18 cellular contexts compared by ENCODE assay signal in genomic region chr5:95928724-95929253, GRCh38. TPM values are rescaled to one million over a fixed set of nuclear protein-coding genes. Genes with fewer than 3 reads are reported as not detected.
DNase-seq lines count a peak whose midpoint lies in the region; ATAC-seq, FAIRE-seq and TF ChIP-seq lines count a peak whose summit lies in the region.
"Had no signal": no experiment of that assay in that cellular context is flagged by ENCODE, and none has a peak within 500 bp of the region (broad histone marks: within the 10 kb centered on the region; RNA-seq: fewer than 3 reads in every experiment).

No MANE protein-coding gene starts in this region.

- intact Hi-C loops in activated T-helper 1 cell treated with anti-CD3 and anti-CD28 coated beads, Interleukin-12 subunit alpha, Interleukin-12 subunit beta, Interleukin-2, Interleukin-4 antibody, amounts not matched to agents 30 ng/mL and 10 ng/mL and 1 ng/mL, durations not matched to agents 14 hours and 24 hours and 36 hours (cut with micrococcal nuclease) = loop anchor here (1.0 kb wide), 4 partner anchors 33 to 292 kb away; partner anchors contain the start of gene ELL2
- intact Hi-C loops in transverse colon (cut with DNase I; ENCODE audit: low total_unique reads) = no loop called here
- intact Hi-C loops in esophagus muscularis mucosa (cut with DNase I) = no loop called here

- TF ChIP-seq EP300 in transverse colon (IDR thresholded peaks at IDR 0.05; ENCODE audit: low read depth) (no peak), esophagus muscularis mucosa (IDR thresholded peaks at IDR 0.05) (no peak)

- H3K9me3 Mint-ChIP-seq in T-helper 2 cell treated with Interferon-gamma antibody and Interleukin-4, amounts not matched to agents 5 μg/mL and 100 μg/mL, for 36 hours = no peaks in the 10 kb centered on the region
- H3K9me3 Mint-ChIP-seq in activated T-helper 1 cell treated with anti-CD3 and anti-CD28 coated beads, Interleukin-12 subunit alpha, Interleukin-12 subunit beta, Interleukin-2, Interleukin-4 antibody, amounts not matched to agents 30 ng/mL and 10 ng/mL and 1 ng/mL, durations not matched to agents 14 hours and 24 hours and 36 hours = no peaks in the 10 kb centered on the region
- H3K9me3 Mint-ChIP-seq in memory B cell = no peaks in the 10 kb centered on the region
- H3K9me3 Mint-ChIP-seq: CD4-positive, alpha-beta memory T cell had no signal

- in situ Hi-C loops in transverse colon (cut with MboI; ENCODE audit: low pct_ligation_motif_present in 1 of 4, low pct_unique_long_range_greater_than_20kb in 1 of 4, low sequenced_read_pairs in 3 of 4) = no loop called here

- H3K9me3 ChIP-seq in transverse colon (no peaks in the 10 kb centered on the region), esophagus muscularis mucosa (no peaks in the 10 kb centered on the region)
- H3K9me3 ChIP-seq: neutrophil, tibial nerve had no signal

- H3K4me1 Mint-ChIP-seq in T-helper 2 cell treated with Interferon-gamma antibody and Interleukin-4, amounts not matched to agents 5 μg/mL and 100 μg/mL, for 36 hours (ENCODE audit: low read depth) = peaks cover 42% of the 10 kb centered on the region
- H3K4me1 Mint-ChIP-seq in activated T-helper 1 cell treated with anti-CD3 and anti-CD28 coated beads, Interleukin-12 subunit alpha, Interleukin-12 subunit beta, Interleukin-2, Interleukin-4 antibody, amounts not matched to agents 30 ng/mL and 10 ng/mL and 1 ng/mL, durations not matched to agents 14 hours and 24 hours and 36 hours (ENCODE audit: low read depth) = peaks cover 75% of the 10 kb centered on the region
- peaks cover 29% of the 10 kb centered on the region for H3K4me1 Mint-ChIP-seq in memory B cell

- peaks cover 0 to 14% (median 10%) of the 10 kb centered on the region in 4 donors for H3K4me1 ChIP-seq in transverse colon
- H3K4me1 ChIP-seq in esophagus muscularis mucosa = peaks cover 12 to 54% (median 31%) of the 10 kb centered on the region in 4 donors

- H3K4me3 ChIP-seq in transverse colon (no peak overlapping the region), esophagus muscularis mucosa (no peak overlapping the region)
- H3K4me3 ChIP-seq: tibial nerve had no signal

- H3K36me3 ChIP-seq in transverse colon (no peaks in the 10 kb centered on the region), esophagus muscularis mucosa (no peaks in the 10 kb centered on the region)
- H3K36me3 ChIP-seq: neutrophil, tibial nerve had no signal

- no peaks in the 10 kb centered on the region for H3K27me3 Mint-ChIP-seq in T-helper 2 cell treated with Interferon-gamma antibody and Interleukin-4, amounts not matched to agents 5 μg/mL and 100 μg/mL, for 36 hours (ENCODE audit: low read depth)
- no peaks in the 10 kb centered on the region for H3K27me3 Mint-ChIP-seq in activated T-helper 1 cell treated with anti-CD3 and anti-CD28 coated beads, Interleukin-12 subunit alpha, Interleukin-12 subunit beta, Interleukin-2, Interleukin-4 antibody, amounts not matched to agents 30 ng/mL and 10 ng/mL and 1 ng/mL, durations not matched to agents 14 hours and 24 hours and 36 hours (ENCODE audit: insufficient read depth)
- no peaks in the 10 kb centered on the region for H3K27me3 Mint-ChIP-seq in memory B cell
- H3K27me3 Mint-ChIP-seq: CD4-positive, alpha-beta memory T cell had no signal

- H3K27me3 ChIP-seq in transverse colon (no peaks in the 10 kb centered on the region), esophagus muscularis mucosa (no peaks in the 10 kb centered on the region)
- H3K27me3 ChIP-seq: neutrophil, tibial nerve had no signal

- peaks cover 14% of the 10 kb centered on the region for H3K36me3 Mint-ChIP-seq in T-helper 2 cell treated with Interferon-gamma antibody and Interleukin-4, amounts not matched to agents 5 μg/mL and 100 μg/mL, for 36 hours (ENCODE audit: low read depth)
- peaks cover 25% of the 10 kb centered on the region for H3K36me3 Mint-ChIP-seq in activated T-helper 1 cell treated with anti-CD3 and anti-CD28 coated beads, Interleukin-12 subunit alpha, Interleukin-12 subunit beta, Interleukin-2, Interleukin-4 antibody, amounts not matched to agents 30 ng/mL and 10 ng/mL and 1 ng/mL, durations not matched to agents 14 hours and 24 hours and 36 hours (ENCODE audit: low read depth)
- peaks cover 2% of the 10 kb centered on the region for H3K36me3 Mint-ChIP-seq in memory B cell

- peak; percentile 20 for FAIRE-seq in H54 (lab: Jason Lieb, UNC)
- FAIRE-seq: islet of Langerhans had no signal

- DNase-seq in T-helper 2 cell treated with Interferon-gamma antibody and Interleukin-4, amounts not matched to agents 5 μg/mL and 100 μg/mL, for 36 hours (ENCODE audit: low spot score) = no peak
- no peak for DNase-seq in T-helper 2 cell
- no peak for DNase-seq in H54 (ENCODE audit: insufficient read length, low spot score)
- no peak for DNase-seq in activated T-helper 1 cell treated with anti-CD3 and anti-CD28 coated beads, Interleukin-12 subunit alpha, Interleukin-12 subunit beta, Interleukin-2, Interleukin-4 antibody, amounts not matched to agents 30 ng/mL and 10 ng/mL and 1 ng/mL, durations not matched to agents 14 hours and 24 hours and 36 hours (ENCODE audit: low spot score)
- no peak for DNase-seq in memory B cell (ENCODE audit: low spot score in 2 of 2)
- no peak for DNase-seq in transverse colon
- DNase-seq in 8988T = no peak
- no peak for DNase-seq in esophagus muscularis mucosa (ENCODE audit: extremely low spot score)
- DNase-seq: activated CD8-positive, alpha-beta memory T cell treated with anti-CD3 and anti-CD28 coated beads, Interleukin-2, amount 50 U/mL, for 4 hours; amniotic stem cell; CD4-positive, alpha-beta memory T cell; DMS79; mammary epithelial cell; NCI-H187 had no signal

- peak overlapping the region; percentile 35 for H3K4me3 Mint-ChIP-seq in T-helper 2 cell treated with Interferon-gamma antibody and Interleukin-4, amounts not matched to agents 5 μg/mL and 100 μg/mL, for 36 hours
- peak overlapping the region; percentile 67 for H3K4me3 Mint-ChIP-seq in activated T-helper 1 cell treated with anti-CD3 and anti-CD28 coated beads, Interleukin-12 subunit alpha, Interleukin-12 subunit beta, Interleukin-2, Interleukin-4 antibody, amounts not matched to agents 30 ng/mL and 10 ng/mL and 1 ng/mL, durations not matched to agents 14 hours and 24 hours and 36 hours
- H3K4me3 Mint-ChIP-seq in memory B cell = no peak overlapping the region
- H3K4me3 Mint-ChIP-seq: CD4-positive, alpha-beta memory T cell had no signal

- WGBS in transverse colon (ENCODE audit: low coverage in 1 of 2), 2 donors = 96 to 98% methylated on average over 6 to 7 of the region's 7 CpGs
- over 99% methylated on average over 7 of the region's 7 CpGs for WGBS in esophagus muscularis mucosa

- H3K27ac Mint-ChIP-seq in T-helper 2 cell treated with Interferon-gamma antibody and Interleukin-4, amounts not matched to agents 5 μg/mL and 100 μg/mL, for 36 hours = peak overlapping the region; percentile 76
- peak overlapping the region; percentile 89 for H3K27ac Mint-ChIP-seq in activated T-helper 1 cell treated with anti-CD3 and anti-CD28 coated beads, Interleukin-12 subunit alpha, Interleukin-12 subunit beta, Interleukin-2, Interleukin-4 antibody, amounts not matched to agents 30 ng/mL and 10 ng/mL and 1 ng/mL, durations not matched to agents 14 hours and 24 hours and 36 hours
- peak overlapping the region; percentile 0 for H3K27ac Mint-ChIP-seq in memory B cell

- ATAC-seq in memory B cell (ENCODE audit: low read depth) = no peak
- ATAC-seq: sciatic nerve had no signal

- TF ChIP-seq POLR2A in H54 (IDR thresholded peaks at IDR 0.05; ENCODE audit: low read depth, low read length) = no peak
- TF ChIP-seq POLR2A in transverse colon (IDR thresholded peaks at IDR 0.05) = no peak
- TF ChIP-seq POLR2A in esophagus muscularis mucosa (IDR thresholded peaks at IDR 0.05; ENCODE audit: low read depth) = no peak

- H3K27ac ChIP-seq in transverse colon = peak overlapping the region in 1 of 4 donors; percentile 31
- peak overlapping the region in 1 of 4 donors; percentile 2 for H3K27ac ChIP-seq in esophagus muscularis mucosa (replicated peaks in 1 of 4)
- H3K27ac ChIP-seq: tibial nerve had no signal

- TF ChIP-seq CTCF in transverse colon (IDR thresholded peaks at IDR 0.05) = no peak
- no peak for TF ChIP-seq CTCF in esophagus muscularis mucosa (IDR thresholded peaks at IDR 0.05)

RNA-seq across cellular contexts. Expression of gene ELL2, which starts 32.9 kb away (rescaled TPM):
- total RNA-seq in activated T-helper 1 cell treated with anti-CD3 and anti-CD28 coated beads, Interleukin-12 subunit alpha, Interleukin-12 subunit beta, Interleukin-2, Interleukin-4 antibody, amounts not matched to agents 30 ng/mL and 10 ng/mL and 1 ng/mL, durations not matched to agents 14 hours and 24 hours and 36 hours = 93.9 and 97.6 TPM in 2 replicates
- total RNA-seq in transverse colon = 10 to 100 TPM in 3 of 4 donors, 1 to 10 TPM in 1; 5.8 to 46.8 (median 19.7) TPM
- 10 to 100 TPM; 38.8 to 51.5 (median 42.7) TPM for total RNA-seq in esophagus muscularis mucosa

Comparison
In these comparisons a context has a peak if more than half of its experiments do, and no peak if none do; other contexts are left out.
1. H3K27ac Mint-ChIP-seq: peak in every context shown above with its lines; median percentile 89 in activated T-helper 1 cell treated with anti-CD3 and anti-CD28 coated beads, Interleukin-12 subunit alpha, Interleukin-12 subunit beta, Interleukin-2, Interleukin-4 antibody, amounts not matched to agents 30 ng/mL and 10 ng/mL and 1 ng/mL, durations not matched to agents 14 hours and 24 hours and 36 hours; 76 in T-helper 2 cell treated with Interferon-gamma antibody and Interleukin-4, amounts not matched to agents 5 μg/mL and 100 μg/mL, for 36 hours; 0 in memory B cell.